8 cellular contexts compared by ENCODE assay signal in the genomic region with DNA sequence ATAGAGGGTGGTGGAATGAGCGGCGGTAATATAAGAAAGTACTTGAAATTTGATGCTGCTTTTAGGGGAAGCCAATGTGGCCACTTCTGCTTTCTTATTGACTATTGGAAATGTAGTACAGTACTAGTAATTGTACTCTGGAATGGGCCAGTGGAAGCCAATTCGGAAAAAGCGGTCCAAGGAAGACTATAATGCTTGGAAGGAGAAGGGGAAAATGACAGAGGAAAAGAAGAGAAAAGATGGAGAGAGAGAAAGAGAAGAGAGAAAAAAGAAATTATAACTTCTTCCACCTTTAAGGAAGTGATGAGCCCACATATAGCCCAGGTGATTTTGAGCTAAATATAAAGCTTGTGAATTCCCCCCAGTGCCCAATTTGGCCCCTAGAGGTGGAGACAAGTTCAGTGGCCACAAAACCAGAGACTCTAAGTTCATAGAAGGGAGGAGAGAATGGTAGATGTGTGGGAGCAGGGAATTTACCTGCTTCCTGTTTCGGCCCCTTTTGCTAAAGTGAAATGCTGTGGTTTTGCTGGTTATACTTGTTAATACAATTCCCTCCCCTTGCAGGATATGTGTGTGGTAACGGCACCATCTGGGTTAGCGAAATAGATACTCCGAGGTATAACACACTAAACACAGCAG. TPM values are rescaled to one million over a fixed set of nuclear protein-coding genes. Genes with fewer than 3 reads are reported as not detected.
DNase-seq lines count a peak whose midpoint lies in the region; ATAC-seq and TF ChIP-seq lines count a peak whose summit lies in the region.

No MANE protein-coding gene starts in this region.

- peaks cover 1% of the 10 kb centered on the region for H3K27me3 Mint-ChIP-seq in IgD-negative memory B cell

- DNase-seq in GM10266 (ENCODE audit: extremely low spot score) = peak; percentile 57
- DNase-seq in activated naive CD4-positive, alpha-beta T cell treated with anti-CD3 and anti-CD28 coated beads, Interleukin-2, amount 50 U/mL, for 16 hours = peak; percentile 22
- no peak for DNase-seq in NCI-H187 treated with DMSO at 0.1 percent for 48 hours (lab: John Stamatoyannopoulos, UW)
- DNase-seq in 8988T = no peak
- no peak for DNase-seq in NCI-H1694 (lab: John Stamatoyannopoulos, UW)
- DNase-seq in NCI-H1930 (lab: John Stamatoyannopoulos, UW) = no peak

- H3K36me3 Mint-ChIP-seq in IgD-negative memory B cell = no peaks in the 10 kb centered on the region

- peak overlapping the region; percentile 42 to 91 (median 78) for H3K4me3 Mint-ChIP-seq in IgD-negative memory B cell

- H3K4me1 Mint-ChIP-seq in IgD-negative memory B cell = peaks cover 32 to 37% (median 35%) of the 10 kb centered on the region in 3 donors

- TF ChIP-seq CTCF in GM10266 (IDR thresholded peaks at IDR 0.05; ENCODE audit: control insufficient read depth, insufficient read depth, low read depth, missing control alignments) = no peak

- peak; percentile 62 for ATAC-seq in GM21423 (IDR thresholded peaks at IDR 0.05; ENCODE audit: unreplicated experiment)

- H3K9me3 Mint-ChIP-seq in IgD-negative memory B cell = no peaks in the 10 kb centered on the region

- peak overlapping the region; percentile 77 to 97 (median 91) for H3K27ac Mint-ChIP-seq in IgD-negative memory B cell

RNA-seq across cellular contexts. Expression of a gene that starts 35.7 kb away (rescaled TPM):
- polyA plus RNA-seq in IgD-negative memory B cell = 8.6 TPM

Comparison
In these comparisons a context has a peak if more than half of its experiments do, and no peak if none do; other contexts are left out.
1. DNase-seq: peak in GM10266 (single experiment) and activated naive CD4-positive, alpha-beta T cell treated with anti-CD3 and anti-CD28 coated beads, Interleukin-2, amount 50 U/mL, for 16 hours (single experiment); none in NCI-H187 treated with DMSO at 0.1 percent for 48 hours (single experiment), 8988T (single experiment), NCI-H1694 (single experiment) and NCI-H1930 (0 of 2).